ENCODE assay signal across 9 cellular contexts in genomic region chr2:8515390-8515761, GRCh38.
A peak's percentile ranks its signal among the peaks of the same experiment; 100 is the strongest.
DNase-seq lines count a peak whose midpoint lies in the region; ATAC-seq, FAIRE-seq and TF ChIP-seq lines count a peak whose summit lies in the region.
"Had no signal": no experiment of that assay in that cellular context is flagged by ENCODE, and none has a peak within 500 bp of the region (broad histone marks: within the 10 kb centered on the region; RNA-seq: fewer than 3 reads in every experiment).

No MANE protein-coding gene starts in this region.

- H3K27me3 Mint-ChIP-seq in activated CD8-positive, alpha-beta memory T cell treated with anti-CD3 and anti-CD28 coated beads, Interleukin-2, amount 10 ng/mL, durations not matched to agents 7 days and 5 days, result no peaks in the 10 kb centered on the region

- no peak overlapping the region for H2BK120ac ChIP-seq in mesenchymal stem cell (ENCODE audit: low read depth, low read length)

- H3K14ac ChIP-seq in mesenchymal stem cell (ENCODE audit: low read length in 2 of 2), result no peak overlapping the region

- TF ChIP-seq POLR2A in thyroid gland (IDR thresholded peaks at IDR 0.05), result no peak

- H4K8ac ChIP-seq in mesenchymal stem cell (ENCODE audit: low read length), result no peak overlapping the region

- no peak overlapping the region for H3K9ac ChIP-seq in mesenchymal stem cell (ENCODE audit: low read length)

- peak overlapping the region; percentile 95 for H3K27ac Mint-ChIP-seq in activated CD8-positive, alpha-beta memory T cell treated with anti-CD3 and anti-CD28 coated beads, Interleukin-2, amount 10 ng/mL, durations not matched to agents 7 days and 5 days

- H3K27me3 ChIP-seq in mesenchymal stem cell (ENCODE audit: control insufficient read depth in 1 of 2, insufficient read depth in 1 of 2, low read length in 2 of 2) (peaks cover 0 to 41% of the 10 kb centered on the region in 2 experiments), thyroid gland (no peaks in the 10 kb centered on the region)

- intact Hi-C loops in thyroid gland (cut with DNase I), result no loop called here

- no peaks in the 10 kb centered on the region for H3K36me3 ChIP-seq in mesenchymal stem cell (ENCODE audit: control insufficient read depth in 1 of 2, insufficient read depth in 2 of 2, low read depth in 1 of 2, low read length in 2 of 2)
- H3K36me3 ChIP-seq in thyroid gland, result no peaks in the 10 kb centered on the region

- no peak overlapping the region for H3K18ac ChIP-seq in mesenchymal stem cell (ENCODE audit: low read depth in 1 of 2, low read length in 2 of 2)

- H3K9me3 Mint-ChIP-seq in activated CD8-positive, alpha-beta memory T cell treated with anti-CD3 and anti-CD28 coated beads, Interleukin-2, amount 10 ng/mL, durations not matched to agents 7 days and 5 days (ENCODE audit: low read depth), result peaks cover 7% of the 10 kb centered on the region

- WGBS in mesenchymal stem cell, result 49% methylated on average over 7 of the region's 7 CpGs
- 69 to 74% methylated on average over 7 of the region's 7 CpGs for WGBS in thyroid gland, 2 donors

- H2AK5ac ChIP-seq in mesenchymal stem cell (ENCODE audit: low read length, severe bottlenecking), result no peak overlapping the region

- H3K4me2 ChIP-seq in mesenchymal stem cell (ENCODE audit: low read length, poor library complexity, severe bottlenecking), result no peak overlapping the region

- H3K27ac ChIP-seq in mesenchymal stem cell (ENCODE audit: low read length, poor library complexity, severe bottlenecking) (no peak overlapping the region), thyroid gland (peak overlapping the region in 1 of 3 donors; percentile 8)

- H3K4me1 ChIP-seq in mesenchymal stem cell (ENCODE audit: control insufficient read depth, insufficient read depth, low read depth, low read length) (peaks cover 3% of the 10 kb centered on the region), thyroid gland (peaks cover 13 to 22% of the 10 kb centered on the region in 2 donors)

- POLR2A ChIA-PET in GM10248 (lab: Yijun Ruan, JAX), result interaction anchor here (1.2 to 2.2 kb wide), 3 partner anchors 10 to 167 kb away, joined by 6 to 9 read pairs (median 7); partner anchors contain the start of gene ID2

- TF ChIP-seq CTCF in GM10248 (IDR thresholded peaks at IDR 0.05; ENCODE audit: control extremely low read depth, extremely low read depth, low read depth, missing control alignments) (no peak), thyroid gland (IDR thresholded peaks at IDR 0.05) (no peak)

- CTCF ChIA-PET in GM10248 (lab: Yijun Ruan, JAX), result interaction anchor here (0.7 to 1.7 kb wide), 3 partner anchors 13 to 18 kb away, joined by 3 to 5 read pairs (median 3); no protein-coding TSS in a partner anchor
- CTCF ChIA-PET in activated CD8-positive, alpha-beta memory T cell treated with anti-CD3 and anti-CD28 coated beads, Interleukin-2, amount 10 ng/mL, durations not matched to agents 7 days and 5 days (lab: Charles Lee), result interaction anchor here (0.7 to 2.4 kb wide), 7 partner anchors 18 to 213 kb away, joined by 3 to 8 read pairs (median 3); no protein-coding TSS in a partner anchor

- DNase-seq in GM10248 (ENCODE audit: extremely low spot score), result peak; percentile 83
- peak; percentile 98 for DNase-seq in Kasumi-1 (lab: John Stamatoyannopoulos, UW)
- DNase-seq in activated CD8-positive, alpha-beta memory T cell treated with anti-CD3 and anti-CD28 coated beads, Interleukin-2, amount 10 ng/mL, durations not matched to agents 7 days and 5 days, result peak; percentile 89
- DNase-seq in mesenchymal stem cell, result peak; percentile 16
- DNase-seq in thyroid gland, result peak; percentile 18 to 32
- DNase-seq in NCI-H2171 (lab: John Stamatoyannopoulos, UW), result no peak
- DNase-seq in frontal cortex (ENCODE audit: low spot score in 2 of 2), result no peak

- H2BK5ac ChIP-seq in mesenchymal stem cell (ENCODE audit: low read depth, low read length, poor library complexity, severe bottlenecking), result no peak overlapping the region

- H3K4ac ChIP-seq in mesenchymal stem cell (ENCODE audit: low read depth in 1 of 2, low read length in 2 of 2), result no peak overlapping the region

- H3K36me3 Mint-ChIP-seq in activated CD8-positive, alpha-beta memory T cell treated with anti-CD3 and anti-CD28 coated beads, Interleukin-2, amount 10 ng/mL, durations not matched to agents 7 days and 5 days, result peaks cover 35% of the 10 kb centered on the region

- FAIRE-seq in frontal cortex (lab: Jason Lieb, UNC), result no peak

- no peaks in the 10 kb centered on the region for H3K79me1 ChIP-seq in mesenchymal stem cell (replicated peaks; ENCODE audit: low read length, poor library complexity, severe bottlenecking)

- H3K9me3 ChIP-seq in mesenchymal stem cell (ENCODE audit: control insufficient read depth, low read length), result peaks cover 11% of the 10 kb centered on the region
- no peaks in the 10 kb centered on the region for H3K9me3 ChIP-seq in thyroid gland

- no peak overlapping the region for H2BK12ac ChIP-seq in mesenchymal stem cell (ENCODE audit: low read length in 2 of 2)

- peak overlapping the region; percentile 56 for H3K4me3 Mint-ChIP-seq in activated CD8-positive, alpha-beta memory T cell treated with anti-CD3 and anti-CD28 coated beads, Interleukin-2, amount 10 ng/mL, durations not matched to agents 7 days and 5 days

- no peak overlapping the region for H3K23ac ChIP-seq in mesenchymal stem cell (ENCODE audit: low read length in 2 of 2)

- H3K4me3 ChIP-seq in mesenchymal stem cell (ENCODE audit: insufficient read depth in 1 of 2, low read depth in 1 of 2, low read length in 2 of 2) (no peak overlapping the region), thyroid gland (replicated peaks in 1 of 3) (no peak overlapping the region)

- H3K4me1 Mint-ChIP-seq in activated CD8-positive, alpha-beta memory T cell treated with anti-CD3 and anti-CD28 coated beads, Interleukin-2, amount 10 ng/mL, durations not matched to agents 7 days and 5 days, result peaks cover 82% of the 10 kb centered on the region

- peak; percentile 75 for ATAC-seq in GM21526 (IDR thresholded peaks at IDR 0.05; ENCODE audit: low FRiP score, unreplicated experiment)
- peak; percentile 81 for ATAC-seq in activated CD8-positive, alpha-beta memory T cell treated with anti-CD3 and anti-CD28 coated beads, Interleukin-2, amount 10 ng/mL, durations not matched to agents 7 days and 5 days
- ATAC-seq: HCT116 had no signal

- no peak overlapping the region for H2AFZ ChIP-seq in mesenchymal stem cell (ENCODE audit: low read depth, low read length)

- no peak overlapping the region for H2BK15ac ChIP-seq in mesenchymal stem cell (ENCODE audit: low read depth, poor library complexity, severe bottlenecking)

- no peak overlapping the region for H4K91ac ChIP-seq in mesenchymal stem cell (ENCODE audit: low read length)

Comparison
In these comparisons a context has a peak if more than half of its experiments do, and no peak if none do; other contexts are left out.
1. DNase-seq: peak in GM10248 (single experiment), Kasumi-1 (2 of 2), activated CD8-positive, alpha-beta memory T cell treated with anti-CD3 and anti-CD28 coated beads, Interleukin-2, amount 10 ng/mL, durations not matched to agents 7 days and 5 days (single experiment), mesenchymal stem cell (single experiment) and thyroid gland (2 of 2); none in NCI-H2171 (single experiment) and frontal cortex (0 of 2).